Comparison of ENCODE assay signal across 1 cellular context in the genomic region with DNA sequence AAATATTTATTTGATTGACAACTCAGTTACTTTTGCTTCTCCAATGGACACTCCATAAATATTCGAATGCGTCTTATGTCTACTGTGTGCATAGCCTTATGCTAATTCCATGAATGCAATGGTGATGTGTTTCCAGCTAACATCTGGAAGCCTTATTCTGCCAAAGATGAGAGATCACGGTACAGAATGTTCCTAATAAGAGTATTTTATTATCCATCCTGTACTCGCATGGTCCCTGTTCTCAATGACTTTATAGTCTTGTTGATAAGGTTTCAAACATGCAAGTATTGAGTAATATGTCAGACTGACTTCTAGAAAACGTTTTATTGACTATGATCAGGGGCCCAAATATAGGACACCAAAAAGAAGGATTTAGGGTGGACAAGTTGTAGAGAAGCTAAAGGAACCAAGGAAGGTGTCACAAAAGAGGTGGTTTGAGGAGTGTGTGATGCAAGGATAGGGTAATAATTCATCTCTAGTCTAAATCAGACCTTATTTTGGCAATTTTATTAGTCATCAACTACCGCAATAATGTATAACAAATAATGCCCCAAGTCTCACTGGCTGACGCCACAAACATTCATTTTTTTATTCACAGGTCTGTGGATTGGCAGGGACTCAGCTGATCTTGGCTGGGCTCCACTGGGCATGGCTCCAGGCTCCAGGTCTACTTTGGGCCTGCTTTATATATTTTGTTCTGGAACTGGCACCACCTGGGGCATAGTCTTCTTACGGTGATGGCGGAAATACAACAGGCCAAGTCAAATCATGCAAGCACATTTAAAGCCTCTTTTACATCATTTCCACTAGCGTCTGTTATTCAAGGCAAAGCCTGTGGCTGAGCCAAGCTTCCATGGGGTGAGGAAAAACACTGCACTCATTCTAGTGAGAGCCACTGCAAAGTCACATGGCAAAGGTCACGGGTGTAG.
TF ChIP-seq lines count a peak whose summit lies in the region.

No MANE protein-coding gene starts in this region.

TF ChIP-seq in HepG2, 621 proteins besides CTCF, POLR2A, EP300 and RAD21:
- no peak for TF ChIP-seq MEIS1 (CRISPR knock-in tag; IDR thresholded peaks at IDR 0.05; ENCODE audit: borderline replicate concordance)
- TF ChIP-seq SIN3A (IDR thresholded peaks at IDR 0.05; ENCODE audit: borderline replicate concordance, low read depth, low read length): no peak
- TF ChIP-seq ZBTB20 (CRISPR knock-in tag; IDR thresholded peaks at IDR 0.05; ENCODE audit: borderline replicate concordance, low read depth): no peak
- no peak for TF ChIP-seq TBX3 (IDR thresholded peaks at IDR 0.05; ENCODE audit: borderline replicate concordance)
- no peak for TF ChIP-seq ZSCAN22 (CRISPR knock-in tag; IDR thresholded peaks at IDR 0.05)
- TF ChIP-seq, protein P1, sequence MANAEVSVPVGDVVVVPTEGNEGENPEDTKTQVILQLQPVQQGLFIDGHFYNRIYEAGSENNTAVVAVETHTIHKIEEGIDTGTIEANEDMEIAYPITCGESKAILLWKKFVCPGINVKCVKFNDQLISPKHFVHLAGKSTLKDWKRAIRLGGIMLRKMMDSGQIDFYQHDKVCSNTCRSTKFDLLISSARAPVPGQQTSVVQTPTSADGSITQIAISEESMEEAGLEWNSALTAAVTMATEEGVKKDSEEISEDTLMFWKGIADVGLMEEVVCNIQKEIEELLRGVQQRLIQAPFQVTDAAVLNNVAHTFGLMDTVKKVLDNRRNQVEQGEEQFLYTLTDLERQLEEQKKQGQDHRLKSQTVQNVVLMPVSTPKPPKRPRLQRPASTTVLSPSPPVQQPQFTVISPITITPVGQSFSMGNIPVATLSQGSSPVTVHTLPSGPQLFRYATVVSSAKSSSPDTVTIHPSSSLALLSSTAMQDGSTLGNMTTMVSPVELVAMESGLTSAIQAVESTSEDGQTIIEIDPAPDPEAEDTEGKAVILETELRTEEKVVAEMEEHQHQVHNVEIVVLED (CRISPR knock-in tag; IDR thresholded peaks at IDR 0.05; ENCODE audit: borderline replicate concordance): no peak
- TF ChIP-seq, protein P2, sequence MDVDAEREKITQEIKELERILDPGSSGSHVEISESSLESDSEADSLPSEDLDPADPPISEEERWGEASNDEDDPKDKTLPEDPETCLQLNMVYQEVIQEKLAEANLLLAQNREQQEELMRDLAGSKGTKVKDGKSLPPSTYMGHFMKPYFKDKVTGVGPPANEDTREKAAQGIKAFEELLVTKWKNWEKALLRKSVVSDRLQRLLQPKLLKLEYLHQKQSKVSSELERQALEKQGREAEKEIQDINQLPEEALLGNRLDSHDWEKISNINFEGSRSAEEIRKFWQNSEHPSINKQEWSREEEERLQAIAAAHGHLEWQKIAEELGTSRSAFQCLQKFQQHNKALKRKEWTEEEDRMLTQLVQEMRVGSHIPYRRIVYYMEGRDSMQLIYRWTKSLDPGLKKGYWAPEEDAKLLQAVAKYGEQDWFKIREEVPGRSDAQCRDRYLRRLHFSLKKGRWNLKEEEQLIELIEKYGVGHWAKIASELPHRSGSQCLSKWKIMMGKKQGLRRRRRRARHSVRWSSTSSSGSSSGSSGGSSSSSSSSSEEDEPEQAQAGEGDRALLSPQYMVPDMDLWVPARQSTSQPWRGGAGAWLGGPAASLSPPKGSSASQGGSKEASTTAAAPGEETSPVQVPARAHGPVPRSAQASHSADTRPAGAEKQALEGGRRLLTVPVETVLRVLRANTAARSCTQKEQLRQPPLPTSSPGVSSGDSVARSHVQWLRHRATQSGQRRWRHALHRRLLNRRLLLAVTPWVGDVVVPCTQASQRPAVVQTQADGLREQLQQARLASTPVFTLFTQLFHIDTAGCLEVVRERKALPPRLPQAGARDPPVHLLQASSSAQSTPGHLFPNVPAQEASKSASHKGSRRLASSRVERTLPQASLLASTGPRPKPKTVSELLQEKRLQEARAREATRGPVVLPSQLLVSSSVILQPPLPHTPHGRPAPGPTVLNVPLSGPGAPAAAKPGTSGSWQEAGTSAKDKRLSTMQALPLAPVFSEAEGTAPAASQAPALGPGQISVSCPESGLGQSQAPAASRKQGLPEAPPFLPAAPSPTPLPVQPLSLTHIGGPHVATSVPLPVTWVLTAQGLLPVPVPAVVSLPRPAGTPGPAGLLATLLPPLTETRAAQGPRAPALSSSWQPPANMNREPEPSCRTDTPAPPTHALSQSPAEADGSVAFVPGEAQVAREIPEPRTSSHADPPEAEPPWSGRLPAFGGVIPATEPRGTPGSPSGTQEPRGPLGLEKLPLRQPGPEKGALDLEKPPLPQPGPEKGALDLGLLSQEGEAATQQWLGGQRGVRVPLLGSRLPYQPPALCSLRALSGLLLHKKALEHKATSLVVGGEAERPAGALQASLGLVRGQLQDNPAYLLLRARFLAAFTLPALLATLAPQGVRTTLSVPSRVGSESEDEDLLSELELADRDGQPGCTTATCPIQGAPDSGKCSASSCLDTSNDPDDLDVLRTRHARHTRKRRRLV (CRISPR knock-in tag; IDR thresholded peaks at IDR 0.05): no peak
- no peak for TF ChIP-seq YEATS4 (CRISPR knock-in tag; IDR thresholded peaks at IDR 0.05; ENCODE audit: borderline replicate concordance)
- TF ChIP-seq, protein P3, sequence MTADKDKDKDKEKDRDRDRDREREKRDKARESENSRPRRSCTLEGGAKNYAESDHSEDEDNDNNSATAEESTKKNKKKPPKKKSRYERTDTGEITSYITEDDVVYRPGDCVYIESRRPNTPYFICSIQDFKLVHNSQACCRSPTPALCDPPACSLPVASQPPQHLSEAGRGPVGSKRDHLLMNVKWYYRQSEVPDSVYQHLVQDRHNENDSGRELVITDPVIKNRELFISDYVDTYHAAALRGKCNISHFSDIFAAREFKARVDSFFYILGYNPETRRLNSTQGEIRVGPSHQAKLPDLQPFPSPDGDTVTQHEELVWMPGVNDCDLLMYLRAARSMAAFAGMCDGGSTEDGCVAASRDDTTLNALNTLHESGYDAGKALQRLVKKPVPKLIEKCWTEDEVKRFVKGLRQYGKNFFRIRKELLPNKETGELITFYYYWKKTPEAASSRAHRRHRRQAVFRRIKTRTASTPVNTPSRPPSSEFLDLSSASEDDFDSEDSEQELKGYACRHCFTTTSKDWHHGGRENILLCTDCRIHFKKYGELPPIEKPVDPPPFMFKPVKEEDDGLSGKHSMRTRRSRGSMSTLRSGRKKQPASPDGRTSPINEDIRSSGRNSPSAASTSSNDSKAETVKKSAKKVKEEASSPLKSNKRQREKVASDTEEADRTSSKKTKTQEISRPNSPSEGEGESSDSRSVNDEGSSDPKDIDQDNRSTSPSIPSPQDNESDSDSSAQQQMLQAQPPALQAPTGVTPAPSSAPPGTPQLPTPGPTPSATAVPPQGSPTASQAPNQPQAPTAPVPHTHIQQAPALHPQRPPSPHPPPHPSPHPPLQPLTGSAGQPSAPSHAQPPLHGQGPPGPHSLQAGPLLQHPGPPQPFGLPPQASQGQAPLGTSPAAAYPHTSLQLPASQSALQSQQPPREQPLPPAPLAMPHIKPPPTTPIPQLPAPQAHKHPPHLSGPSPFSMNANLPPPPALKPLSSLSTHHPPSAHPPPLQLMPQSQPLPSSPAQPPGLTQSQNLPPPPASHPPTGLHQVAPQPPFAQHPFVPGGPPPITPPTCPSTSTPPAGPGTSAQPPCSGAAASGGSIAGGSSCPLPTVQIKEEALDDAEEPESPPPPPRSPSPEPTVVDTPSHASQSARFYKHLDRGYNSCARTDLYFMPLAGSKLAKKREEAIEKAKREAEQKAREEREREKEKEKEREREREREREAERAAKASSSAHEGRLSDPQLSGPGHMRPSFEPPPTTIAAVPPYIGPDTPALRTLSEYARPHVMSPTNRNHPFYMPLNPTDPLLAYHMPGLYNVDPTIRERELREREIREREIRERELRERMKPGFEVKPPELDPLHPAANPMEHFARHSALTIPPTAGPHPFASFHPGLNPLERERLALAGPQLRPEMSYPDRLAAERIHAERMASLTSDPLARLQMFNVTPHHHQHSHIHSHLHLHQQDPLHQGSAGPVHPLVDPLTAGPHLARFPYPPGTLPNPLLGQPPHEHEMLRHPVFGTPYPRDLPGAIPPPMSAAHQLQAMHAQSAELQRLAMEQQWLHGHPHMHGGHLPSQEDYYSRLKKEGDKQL (CRISPR knock-in tag; IDR thresholded peaks at IDR 0.05; ENCODE audit: low read depth): no peak
- no peak for TF ChIP-seq ZNF354B (CRISPR knock-in tag; IDR thresholded peaks at IDR 0.05)
- TF ChIP-seq MZF1 (CRISPR knock-in tag; IDR thresholded peaks at IDR 0.05; ENCODE audit: borderline replicate concordance): no peak
- TF ChIP-seq, protein P4, sequence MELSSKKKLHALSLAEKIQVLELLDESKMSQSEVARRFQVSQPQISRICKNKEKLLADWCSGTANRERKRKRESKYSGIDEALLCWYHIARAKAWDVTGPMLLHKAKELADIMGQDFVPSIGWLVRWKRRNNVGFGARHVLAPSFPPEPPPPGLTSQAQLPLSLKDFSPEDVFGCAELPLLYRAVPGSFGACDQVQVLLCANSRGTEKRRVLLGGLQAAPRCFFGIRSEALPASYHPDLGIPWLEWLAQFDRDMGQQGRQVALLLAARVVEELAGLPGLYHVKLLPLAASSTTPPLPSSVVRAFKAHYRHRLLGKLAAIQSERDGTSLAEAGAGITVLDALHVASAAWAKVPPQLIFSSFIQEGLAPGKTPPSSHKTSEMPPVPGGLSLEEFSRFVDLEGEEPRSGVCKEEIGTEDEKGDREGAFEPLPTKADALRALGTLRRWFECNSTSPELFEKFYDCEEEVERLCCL (CRISPR knock-in tag; IDR thresholded peaks at IDR 0.05; ENCODE audit: borderline replicate concordance): no peak
- TF ChIP-seq, protein P5, sequence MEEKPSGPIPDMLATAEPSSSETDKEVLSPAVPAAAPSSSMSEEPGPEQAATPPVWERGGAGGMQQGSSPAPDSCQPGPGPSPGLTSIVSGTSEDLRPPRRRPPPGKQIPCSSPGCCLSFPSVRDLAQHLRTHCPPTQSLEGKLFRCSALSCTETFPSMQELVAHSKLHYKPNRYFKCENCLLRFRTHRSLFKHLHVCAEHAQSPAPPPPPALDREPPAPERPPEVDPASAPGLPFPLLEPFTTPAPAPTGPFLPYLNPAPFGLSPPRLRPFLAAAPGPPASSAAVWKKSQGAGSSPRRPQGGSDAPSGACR (CRISPR knock-in tag; IDR thresholded peaks at IDR 0.05): no peak
- no peak for TF ChIP-seq HNRNPH1 (optimal IDR thresholded peaks at IDR 0.05; ENCODE audit: low read depth, low read length)
- TF ChIP-seq ZNF616 (CRISPR knock-in tag; IDR thresholded peaks at IDR 0.05; ENCODE audit: low read depth): no peak
